ENCODE assay signal across 16 cellular contexts in the genomic region with DNA sequence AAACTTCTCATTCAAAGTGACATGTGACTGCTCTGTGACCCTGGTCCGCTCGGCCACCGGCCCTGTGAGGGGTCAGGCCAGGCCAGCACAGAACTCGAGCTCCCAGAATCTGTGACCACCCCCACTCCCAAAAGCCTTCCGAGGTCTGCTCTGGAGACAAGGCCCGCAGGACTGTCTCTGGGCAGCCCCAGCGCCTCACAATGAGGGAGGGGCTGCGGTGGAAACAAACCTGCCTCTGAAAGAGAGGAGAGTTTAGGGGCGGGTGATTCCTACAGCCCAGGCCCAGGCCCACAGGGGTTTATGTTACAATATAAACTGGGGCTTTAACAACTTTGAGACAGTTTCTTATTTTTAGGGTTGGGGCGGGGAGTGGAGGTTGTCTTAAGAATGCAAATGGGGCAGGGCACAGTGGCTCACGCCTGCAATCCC. TPM values are rescaled to one million over a fixed set of nuclear protein-coding genes. Genes with fewer than 3 reads are reported as not detected.
DNase-seq lines count a peak whose midpoint lies in the region; ATAC-seq, FAIRE-seq and TF ChIP-seq lines count a peak whose summit lies in the region.
"Had no signal": no experiment of that assay in that cellular context is flagged by ENCODE, and none has a peak within 500 bp of the region (broad histone marks: within the 10 kb centered on the region; RNA-seq: fewer than 3 reads in every experiment).

No MANE protein-coding gene starts in this region.

- peaks cover 3% of the 10 kb centered on the region; the same call in 2 of the 3 replicates for H3K9me3 Mint-ChIP-seq in GM23338
- H3K9me3 Mint-ChIP-seq in chondrocyte (ENCODE audit: low read depth) = no peaks in the 10 kb centered on the region
- H3K9me3 Mint-ChIP-seq: stimulated activated naive CD8-positive, alpha-beta T cell treated with anti-CD3 and anti-CD28 coated beads, Interleukin-15, amount 100 ng/mL, for 72 hours had no signal

- peak; percentile 70 for ATAC-seq in GM23338
- no peak for ATAC-seq in HG03039 (IDR thresholded peaks at IDR 0.05; ENCODE audit: unreplicated experiment)
- no peak for ATAC-seq in body of pancreas
- ATAC-seq: activated CD4-positive, CD25-positive, alpha-beta regulatory T cell treated with anti-CD3 and anti-CD28 coated beads, Interleukin-2, amount 50 U/mL, for 24 hours; activated CD8-positive, alpha-beta memory T cell treated with anti-CD3 and anti-CD28 coated beads, Interleukin-2, amount 10 ng/mL, durations not matched to agents 7 days and 5 days; stimulated activated naive CD8-positive, alpha-beta T cell treated with anti-CD3 and anti-CD28 coated beads, Interleukin-15, amount 100 ng/mL, for 72 hours had no signal

- DNase-seq in GM23338 (ENCODE audit: low spot score) (peak; percentile 53), chondrocyte (ENCODE audit: low spot score) (no peak), kidney (peak; percentile 84), UCSD-AML1 (lab: John Stamatoyannopoulos, UW; ENCODE audit: unreplicated experiment) (no peak), midbrain (lab: John Stamatoyannopoulos, UW) (no peak), body of pancreas (no peak)
- DNase-seq: activated CD8-positive, alpha-beta memory T cell treated with anti-CD3 and anti-CD28 coated beads, Interleukin-2, amount 10 ng/mL, durations not matched to agents 7 days and 5 days; activated gamma-delta T cell; effector CD4-positive, alpha-beta T cell; NCI-H1417; stimulated activated naive CD8-positive, alpha-beta T cell treated with anti-CD3 and anti-CD28 coated beads, Interleukin-15, amount 100 ng/mL, for 72 hours had no signal

- no peaks in the 10 kb centered on the region for H4K20me1 ChIP-seq in GM23338 (replicated peaks; ENCODE audit: insufficient read depth)

- H3F3A ChIP-seq in GM23338 (replicated peaks; ENCODE audit: low read depth) = 0 out of 2 replicates have a peak, but pooled peaks cover 6% of the 10 kb centered on the region

- WGBS in body of pancreas, 2 donors = 69 to 70% methylated on average over 7 to 11 of the region's 11 CpGs

- H3K4me1 Mint-ChIP-seq in GM23338 (peaks cover 50% of the 10 kb centered on the region), chondrocyte (ENCODE audit: low read depth) (peaks cover 34% of the 10 kb centered on the region)
- H3K4me1 Mint-ChIP-seq: activated CD8-positive, alpha-beta memory T cell treated with anti-CD3 and anti-CD28 coated beads, Interleukin-2, amount 10 ng/mL, durations not matched to agents 7 days and 5 days; stimulated activated naive CD8-positive, alpha-beta T cell treated with anti-CD3 and anti-CD28 coated beads, Interleukin-15, amount 100 ng/mL, for 72 hours had no signal

- H3K27me3 Mint-ChIP-seq in GM23338 (ENCODE audit: insufficient read depth, low read depth, poor library complexity) = peaks cover 27% of the 10 kb centered on the region
- H3K27me3 Mint-ChIP-seq in chondrocyte (ENCODE audit: low read depth) = no peaks in the 10 kb centered on the region

- no peak overlapping the region for H2AFZ ChIP-seq in GM23338

- H3K9ac ChIP-seq in kidney (ENCODE audit: low read length in 2 of 2) (no peak overlapping the region), rectal smooth muscle tissue (ENCODE audit: low read length) (no peak overlapping the region)

- no peaks in the 10 kb centered on the region for H3K79me2 ChIP-seq in GM23338 (replicated peaks; ENCODE audit: insufficient read depth)

- intact Hi-C loops in kidney (cut with DNase I) (no loop called here), body of pancreas (cut with DNase I) (no loop called here)

- H3K9me2 ChIP-seq in GM23338 (ENCODE audit: insufficient read depth) = no peaks in the 10 kb centered on the region

- no peak overlapping the region for H3K4me2 ChIP-seq in GM23338

- no peaks in the 10 kb centered on the region for H3K9me3 ChIP-seq in kidney (ENCODE audit: control insufficient read depth in 1 of 2, low read length in 2 of 2)
- H3K9me3 ChIP-seq in body of pancreas = no peaks in the 10 kb centered on the region
- H3K9me3 ChIP-seq: neutrophil had no signal

- H3K27me3 ChIP-seq in GM23338 (ENCODE audit: insufficient read depth) = no peaks in the 10 kb centered on the region
- no peaks in the 10 kb centered on the region for H3K27me3 ChIP-seq in rectal smooth muscle tissue (ENCODE audit: control insufficient read depth, insufficient read depth, low read length)
- no peaks in the 10 kb centered on the region for H3K27me3 ChIP-seq in body of pancreas

- H3K27ac Mint-ChIP-seq in GM23338 (peak overlapping the region; percentile 73), chondrocyte (ENCODE audit: unreplicated experiment) (peak overlapping the region; percentile 49)
- H3K27ac Mint-ChIP-seq: activated CD8-positive, alpha-beta memory T cell treated with anti-CD3 and anti-CD28 coated beads, Interleukin-2, amount 10 ng/mL, durations not matched to agents 7 days and 5 days; stimulated activated naive CD8-positive, alpha-beta T cell treated with anti-CD3 and anti-CD28 coated beads, Interleukin-15, amount 100 ng/mL, for 72 hours had no signal

- H3K4me1 ChIP-seq in GM23338 (ENCODE audit: insufficient read depth) (peaks cover 33% of the 10 kb centered on the region), kidney (ENCODE audit: control insufficient read depth in 1 of 2, insufficient read depth in 1 of 2, low read depth in 1 of 2, low read length in 2 of 2) (peaks cover 28% of the 10 kb centered on the region in 2 donors), rectal smooth muscle tissue (ENCODE audit: control insufficient read depth, insufficient read depth, low read length) (peaks cover 45% of the 10 kb centered on the region), body of pancreas (peaks cover 5% of the 10 kb centered on the region)

- peak overlapping the region; percentile 78 for H3K27ac ChIP-seq in GM23338 (ENCODE audit: low read depth)
- no peak overlapping the region for H3K27ac ChIP-seq in kidney (ENCODE audit: low read depth in 2 of 2, low read length in 2 of 2)
- peak overlapping the region; percentile 15 for H3K27ac ChIP-seq in rectal smooth muscle tissue (ENCODE audit: low read depth, low read length)
- H3K27ac ChIP-seq in body of pancreas = no peak overlapping the region
- H3K27ac ChIP-seq: neutrophil had no signal

- H3K4me3 Mint-ChIP-seq in GM23338 (no peak overlapping the region), chondrocyte (ENCODE audit: unreplicated experiment) (no peak overlapping the region)
- H3K4me3 Mint-ChIP-seq: activated CD8-positive, alpha-beta memory T cell treated with anti-CD3 and anti-CD28 coated beads, Interleukin-2, amount 10 ng/mL, durations not matched to agents 7 days and 5 days; stimulated activated naive CD8-positive, alpha-beta T cell treated with anti-CD3 and anti-CD28 coated beads, Interleukin-15, amount 100 ng/mL, for 72 hours had no signal

- no peak for FAIRE-seq in kidney (lab: Jason Lieb, UNC)

- no peak for TF ChIP-seq POLR2A in body of pancreas (IDR thresholded peaks at IDR 0.05)

- H3K36me3 Mint-ChIP-seq in GM23338 (ENCODE audit: low read depth) (peaks cover 3% of the 10 kb centered on the region; the same call in 2 of the 3 replicates), chondrocyte (ENCODE audit: low read depth) (no peaks in the 10 kb centered on the region)
- H3K36me3 Mint-ChIP-seq: activated CD8-positive, alpha-beta memory T cell treated with anti-CD3 and anti-CD28 coated beads, Interleukin-2, amount 10 ng/mL, durations not matched to agents 7 days and 5 days had no signal

- no peak overlapping the region for H3K4me3 ChIP-seq in GM23338
- H3K4me3 ChIP-seq in kidney (ENCODE audit: low read length in 2 of 2) = no peak overlapping the region
- H3K4me3 ChIP-seq in rectal smooth muscle tissue (ENCODE audit: low read length) = no peak overlapping the region
- no peak overlapping the region for H3K4me3 ChIP-seq in body of pancreas

- no peak for TF ChIP-seq CTCF in GM23338 (conservative IDR thresholded peaks at IDR 0.05; ENCODE audit: low read depth in 2 of 2)
- no peak for TF ChIP-seq CTCF in chondrocyte (IDR thresholded peaks at IDR 0.05)
- no peak for TF ChIP-seq CTCF in kidney (IDR thresholded peaks at IDR 0.05; ENCODE audit: borderline replicate concordance, extremely low read depth, insufficient read depth)
- no peak for TF ChIP-seq CTCF in body of pancreas (IDR thresholded peaks at IDR 0.05)

- no peaks in the 10 kb centered on the region for H3K36me3 ChIP-seq in GM23338 (ENCODE audit: insufficient read depth)
- H3K36me3 ChIP-seq in kidney (ENCODE audit: control insufficient read depth in 1 of 2, insufficient read depth in 2 of 2, low read length in 2 of 2) = no peaks in the 10 kb centered on the region
- H3K36me3 ChIP-seq in rectal smooth muscle tissue (ENCODE audit: control insufficient read depth, insufficient read depth, low read length) = no peaks in the 10 kb centered on the region
- no peaks in the 10 kb centered on the region for H3K36me3 ChIP-seq in body of pancreas (replicated peaks in 1 of 2; ENCODE audit: insufficient read depth in 1 of 2, low read depth in 2 of 2)
- H3K36me3 ChIP-seq: neutrophil had no signal

TF ChIP-seq in GM23338, 12 proteins besides CTCF, POLR2A, EP300 and RAD21 (continues in another document):
- TF ChIP-seq JUNB (IDR thresholded peaks at IDR 0.05; ENCODE audit: unreplicated experiment) (no peak), ZNF331 (CRISPR knock-in tag; IDR thresholded peaks at IDR 0.05; ENCODE audit: low read depth) (no peak), NANOG (IDR thresholded peaks at IDR 0.05; ENCODE audit: borderline replicate concordance) (no peak), EZH2phosphoT487 (IDR thresholded peaks at IDR 0.05; ENCODE audit: unreplicated experiment) (no peak), CREB1 (CRISPR knock-in tag; IDR thresholded peaks at IDR 0.05; ENCODE audit: low read depth) (no peak), POLR2AphosphoS5 (IDR thresholded peaks at IDR 0.05; ENCODE audit: low read depth) (no peak)

RNA-seq across cellular contexts. Expression of gene IGFBP4, which starts 19.9 kb away (rescaled TPM):
- total RNA-seq in GM23338 (2014; rRNA removed; shearing (Covaris generic)) = 78.9 and 87.2 TPM in 2 replicates
- polyA plus RNA-seq in GM23338 (2016; fragmentation: Nextera tagmentation; extraction: Ambion mirVana) (37.6 and 38.7 TPM in 2 replicates), kidney (ENCODE audit: insufficient read depth, low read depth, low replicate concordance) (545 TPM)
- total RNA-seq in chondrocyte (351 to 496 TPM (median 486 TPM) in 3 replicates), kidney (743 TPM), body of pancreas (100 to 1,000 TPM in 1 of 2 donors, 10 to 100 TPM in 1; 88.7 to 315 TPM)

RNA-seq across cellular contexts. Expression of gene TNS4, which starts 38.3 kb away (rescaled TPM):
- 0.08 and 4.9 TPM in 2 replicates for total RNA-seq in GM23338 (2014; rRNA removed; shearing (Covaris generic))
- polyA plus RNA-seq in GM23338 (2016; fragmentation: Nextera tagmentation; extraction: Ambion mirVana) (0.31 and 0.64 TPM in 2 replicates), kidney (ENCODE audit: insufficient read depth, low read depth, low replicate concordance) (2.2 TPM)
- total RNA-seq in chondrocyte (0.39 TPM in 1 of 3 replicates, not detected in the others), kidney (0.31 TPM), body of pancreas (not detected)
- total RNA-seq: glomerular endothelial cell had no signal

RNA-seq across cellular contexts. Expression of gene TOP2A, which starts 45.4 kb away (rescaled TPM):
- 258 and 263 TPM in 2 replicates for total RNA-seq in GM23338 (2014; rRNA removed; shearing (Covaris generic))
- 442 and 485 TPM in 2 replicates for polyA plus RNA-seq in GM23338 (2016; fragmentation: Nextera tagmentation; extraction: Ambion mirVana)
- 24.6 to 28.2 TPM (median 27.8 TPM) in 3 replicates for total RNA-seq in chondrocyte
- total RNA-seq in kidney = 2.7 TPM
- polyA plus RNA-seq in kidney (ENCODE audit: insufficient read depth, low read depth, low replicate concordance) = 0.82 TPM
- under 1 TPM in 1 of 2 donors, not detected in 1; 0.33 TPM for total RNA-seq in body of pancreas

Comparison
In these comparisons a context has a peak if more than half of its experiments do, and no peak if none do; other contexts are left out.
1. DNase-seq: peak in GM23338 (single experiment) and kidney (single experiment); none in chondrocyte (single experiment), UCSD-AML1 (single experiment), midbrain (single experiment) and body of pancreas (0 of 4).
2. H3K27ac ChIP-seq: peak in GM23338 (single experiment) and rectal smooth muscle tissue (single experiment); none in kidney (0 of 2) and body of pancreas (0 of 4).